11 cellular contexts compared by ENCODE assay signal in genomic region chr9:123111427-123111826, GRCh38.
DNase-seq lines count a peak whose midpoint lies in the region; ATAC-seq, FAIRE-seq and TF ChIP-seq lines count a peak whose summit lies in the region.
"Had no signal": no experiment of that assay in that cellular context is flagged by ENCODE, and none has a peak within 500 bp of the region (broad histone marks: within the 10 kb centered on the region; RNA-seq: fewer than 3 reads in every experiment).

No MANE protein-coding gene starts in this region.

- POLR2A ChIA-PET in MCF 10A (lab: Yijun Ruan, JAX), result no interaction called here

- H3K9ac ChIP-seq in neuronal stem cell (ENCODE audit: low read depth, low read length, poor library complexity), result no peak overlapping the region

- peaks cover 27 to 78% of the 10 kb centered on the region in 2 donors for H3K36me3 ChIP-seq in neuronal stem cell (replicated peaks in 1 of 2; ENCODE audit: control insufficient read depth in 2 of 2, insufficient read depth in 2 of 2, low read length in 2 of 2)

- H3K27ac ChIP-seq in neuronal stem cell (replicated peaks; ENCODE audit: low read length), result peak overlapping the region; percentile 7

- no TSS peak for BruUV-seq in MCF 10A (replicated peaks; lab: Mats Ljungman, UMichigan)

- H3K79me1 ChIP-seq in neuronal stem cell (ENCODE audit: low read depth, low read length), result no peaks in the 10 kb centered on the region

- no peak overlapping the region for H2BK15ac ChIP-seq in neuronal stem cell (ENCODE audit: low read length)

- H3K27me3 Mint-ChIP-seq in effector memory CD8-positive, alpha-beta T cell, result no peaks in the 10 kb centered on the region
- no peaks in the 10 kb centered on the region for H3K27me3 Mint-ChIP-seq in MCF 10A (ENCODE audit: insufficient read depth, unreplicated experiment)

- no peak overlapping the region for H2BK120ac ChIP-seq in neuronal stem cell (ENCODE audit: low read depth, low read length)

- H3K4ac ChIP-seq in neuronal stem cell (ENCODE audit: low read length), result no peak overlapping the region

- H3K14ac ChIP-seq in neuronal stem cell (ENCODE audit: low read length), result no peak overlapping the region

- peaks cover 0 to 16% of the 10 kb centered on the region in 2 donors for H3K4me1 Mint-ChIP-seq in effector memory CD8-positive, alpha-beta T cell (ENCODE audit: low read depth in 2 of 2)
- H3K4me1 Mint-ChIP-seq in MCF 10A (ENCODE audit: insufficient read depth, unreplicated experiment), result no peaks in the 10 kb centered on the region

- H3K27me3 ChIP-seq in neuronal stem cell (ENCODE audit: control insufficient read depth in 3 of 3, insufficient read depth in 3 of 3, low read depth in 1 of 3, low read length in 3 of 3), result no peaks in the 10 kb centered on the region
- H3K27me3 ChIP-seq: upper lobe of left lung had no signal

- no peak overlapping the region for H3K23ac ChIP-seq in neuronal stem cell (ENCODE audit: low read depth, low read length, poor library complexity)

- no peak overlapping the region for H4K8ac ChIP-seq in neuronal stem cell (ENCODE audit: low read depth, low read length)

- no peak overlapping the region for H2BK12ac ChIP-seq in neuronal stem cell (ENCODE audit: low read length)

- no peak overlapping the region for H4K91ac ChIP-seq in neuronal stem cell (ENCODE audit: low read depth, low read length, poor library complexity)

- TF ChIP-seq POLR2A in H54 (IDR thresholded peaks at IDR 0.05; ENCODE audit: low read depth, low read length), result no peak

- intact Hi-C loops in MCF 10A (cut with micrococcal nuclease), result no loop called here

- no peak for TF ChIP-seq CTCF in MCF 10A (IDR thresholded peaks at IDR 0.05; ENCODE audit: unreplicated experiment)

- no peak overlapping the region for H3K4me3 Mint-ChIP-seq in effector memory CD8-positive, alpha-beta T cell
- H3K4me3 Mint-ChIP-seq in MCF 10A (ENCODE audit: unreplicated experiment), result no peak overlapping the region

- peaks cover 9% of the 10 kb centered on the region for H3K36me3 Mint-ChIP-seq in effector memory CD8-positive, alpha-beta T cell (ENCODE audit: insufficient read depth)
- peaks cover 36% of the 10 kb centered on the region for H3K36me3 Mint-ChIP-seq in MCF 10A (ENCODE audit: insufficient read depth, unreplicated experiment)

- H3K4me1 ChIP-seq in neuronal stem cell (ENCODE audit: control insufficient read depth in 2 of 2, insufficient read depth in 1 of 2, low read depth in 1 of 2, low read length in 2 of 2), result peaks cover 0 to 3% of the 10 kb centered on the region in 2 donors

- ATAC-seq in GM18502 (IDR thresholded peaks at IDR 0.05; ENCODE audit: poor library complexity, unreplicated experiment) (peak; percentile 3), GM18867 (IDR thresholded peaks at IDR 0.05; ENCODE audit: unreplicated experiment) (no peak)
- ATAC-seq in effector memory CD8-positive, alpha-beta T cell (replicated peaks), result no peak

- DNase-seq in NCI-H69 (lab: John Stamatoyannopoulos, UW) (peak; percentile 23), neuronal stem cell (ENCODE audit: low spot score) (no peak), KG1 (lab: John Stamatoyannopoulos, UW) (no peak), MCF 10A (ENCODE audit: unreplicated experiment) (no peak), H54 (ENCODE audit: insufficient read length, low spot score) (no peak)
- DNase-seq in effector memory CD8-positive, alpha-beta T cell, result no peak
- DNase-seq: DND-41, NCI-H1417 treated with DMSO at 0.1 percent for 48 hours had no signal

- peak overlapping the region; percentile 61 to 86 for H3K27ac Mint-ChIP-seq in effector memory CD8-positive, alpha-beta T cell
- H3K27ac Mint-ChIP-seq in MCF 10A (ENCODE audit: low read depth, unreplicated experiment), result no peak overlapping the region

- CTCF ChIA-PET in MCF 10A (lab: Yijun Ruan, JAX), result interaction anchor here (0.9 to 1.7 kb wide), 2 partner anchors 13 to 238 kb away, joined by 3 to 6 read pairs; no protein-coding TSS in a partner anchor

- no CpG with 5 or more reads among the region's 5 CpGs for WGBS in neuronal stem cell (ENCODE audit: extremely low coverage in 2 of 2, insufficient read length in 2 of 2, insufficient replicate concordance in 1 of 2), 2 donors

- no peaks in the 10 kb centered on the region for H3K9me3 Mint-ChIP-seq in effector memory CD8-positive, alpha-beta T cell
- H3K9me3 Mint-ChIP-seq in MCF 10A (ENCODE audit: unreplicated experiment), result no peaks in the 10 kb centered on the region

- no peak for FAIRE-seq in H54 (lab: Jason Lieb, UNC)

- no peak overlapping the region for H2AFZ ChIP-seq in neuronal stem cell (ENCODE audit: low read length)

- H3K4me2 ChIP-seq in neuronal stem cell (ENCODE audit: insufficient read depth, low read length, poor library complexity, severe bottlenecking), result no peak overlapping the region

- H3K4me3 ChIP-seq in neuronal stem cell (ENCODE audit: low read length in 2 of 2), result no peak overlapping the region
- H3K4me3 ChIP-seq: upper lobe of left lung had no signal

- H2AK5ac ChIP-seq in neuronal stem cell (ENCODE audit: low read depth, low read length), result no peak overlapping the region

- H2BK5ac ChIP-seq in neuronal stem cell (ENCODE audit: low read length), result no peak overlapping the region

- H3K18ac ChIP-seq in neuronal stem cell (ENCODE audit: low read length), result peak overlapping the region; percentile 30

- H3K9me3 ChIP-seq in neuronal stem cell (replicated peaks in 1 of 2; ENCODE audit: control insufficient read depth in 2 of 2, insufficient read depth in 1 of 2, low read depth in 1 of 2, low read length in 2 of 2), result no peaks in the 10 kb centered on the region
- H3K9me3 ChIP-seq: upper lobe of left lung had no signal
